Comparison of ENCODE assay signal across 8 cellular contexts in genomic region chr11:124669193-124669592, GRCh38. TPM values are rescaled to one million over a fixed set of nuclear protein-coding genes. Genes with fewer than 3 reads are reported as not detected.
A peak's percentile ranks its signal among the peaks of the same experiment; 100 is the strongest.
DNase-seq lines count a peak whose midpoint lies in the region; ATAC-seq, FAIRE-seq and TF ChIP-seq lines count a peak whose summit lies in the region.

No MANE protein-coding gene starts in this region.

- ATAC-seq in HG03432 (IDR thresholded peaks at IDR 0.05; ENCODE audit: unreplicated experiment) (peak; percentile 25), HG03439 (IDR thresholded peaks at IDR 0.05; ENCODE audit: unreplicated experiment) (no peak)

- WGBS in small intestine, 3 donors, result 22 to 28% (median 26%) methylated on average over 8 of the region's 8 CpGs

- H3K36me3 ChIP-seq in small intestine (ENCODE audit: control insufficient read depth in 2 of 2, insufficient read depth in 2 of 2, low read length in 2 of 2), result peaks cover 0 to 3% of the 10 kb centered on the region in 2 donors

- FAIRE-seq in small intestine (lab: Jason Lieb, UNC), result no peak

- no peak overlapping the region for H3K27ac ChIP-seq in small intestine (ENCODE audit: low read depth in 1 of 2, low read length in 1 of 2)

- peaks cover 0 to 5% of the 10 kb centered on the region in 2 donors for H3K4me1 ChIP-seq in small intestine (ENCODE audit: control insufficient read depth in 2 of 2, insufficient read depth in 1 of 2, low read depth in 1 of 2, low read length in 1 of 2)

- TF ChIP-seq CTCF in GM12865 (IDR thresholded peaks at IDR 0.05; ENCODE audit: insufficient read depth, low read depth, low read length, missing control alignments), result peak; percentile 74

- H3K9me3 ChIP-seq in small intestine (ENCODE audit: control insufficient read depth, low read depth), result no peaks in the 10 kb centered on the region

- peak; percentile 60 for DNase-seq in AG08396 (ENCODE audit: low spot score)
- DNase-seq in GM12865 (ENCODE audit: low read depth), result peak; percentile 65
- DNase-seq in NOMO-1 treated with DMSO at 0.1 percent for 48 hours (lab: John Stamatoyannopoulos, UW; ENCODE audit: unreplicated experiment), result peak; percentile 58
- peak; percentile 33 to 37 for DNase-seq in activated T-cell treated with anti-CD3 and anti-CD28 coated beads, Interleukin-2, amount 50 U/mL, for 48 hours
- DNase-seq in glomerular visceral epithelial cell (ENCODE audit: extremely low spot score), result peak; percentile 60
- peak; percentile 54 for DNase-seq in small intestine

- H3K4me3 ChIP-seq in GM12865 (ENCODE audit: low read depth, low read length), result no peak overlapping the region
- no peak overlapping the region for H3K4me3 ChIP-seq in small intestine (ENCODE audit: low read depth in 1 of 2, low read length in 2 of 2)

- no peaks in the 10 kb centered on the region for H3K27me3 ChIP-seq in small intestine (ENCODE audit: control insufficient read depth in 2 of 2, insufficient read depth in 2 of 2, low read length in 2 of 2)

RNA-seq across cellular contexts. Expression of gene SIAE, which starts 4.3 kb away (rescaled TPM):
- 10 to 100 TPM in 2 of 3 donors, 1 to 10 TPM in 1; 4.1 to 43.0 (median 12.1) TPM for polyA plus RNA-seq in small intestine

RNA-seq across cellular contexts. Expression of gene SPA17, which starts 4.5 kb away (rescaled TPM):
- polyA plus RNA-seq in small intestine, result 1 to 10 TPM; 3.2 to 9.8 (median 7.2) TPM

RNA-seq across cellular contexts. Expression of gene TBRG1, which starts 46.5 kb away (rescaled TPM):
- polyA plus RNA-seq in small intestine, result 10 to 100 TPM; 22.5 to 47.4 (median 37.6) TPM

RNA-seq across cellular contexts. Expression of gene PANX3, which starts 58.0 kb away (rescaled TPM):
- not detected for polyA plus RNA-seq in small intestine
